Comparison of ENCODE assay signal across 1 cellular context in genomic region chr11:577611-577894, GRCh38.
TF ChIP-seq lines count a peak whose summit lies in the region.

No MANE protein-coding gene starts in this region.

TF ChIP-seq in K562, 482 proteins besides CTCF, POLR2A, EP300 and RAD21:
- TF ChIP-seq HNRNPH1 (optimal IDR thresholded peaks at IDR 0.05; ENCODE audit: low read depth, low read length) (no peak), NBN (IDR thresholded peaks at IDR 0.05; ENCODE audit: low read depth) (no peak), NR2F6 (CRISPR knock-in tag; IDR thresholded peaks at IDR 0.05) (no peak)
- TF ChIP-seq, protein P1, sequence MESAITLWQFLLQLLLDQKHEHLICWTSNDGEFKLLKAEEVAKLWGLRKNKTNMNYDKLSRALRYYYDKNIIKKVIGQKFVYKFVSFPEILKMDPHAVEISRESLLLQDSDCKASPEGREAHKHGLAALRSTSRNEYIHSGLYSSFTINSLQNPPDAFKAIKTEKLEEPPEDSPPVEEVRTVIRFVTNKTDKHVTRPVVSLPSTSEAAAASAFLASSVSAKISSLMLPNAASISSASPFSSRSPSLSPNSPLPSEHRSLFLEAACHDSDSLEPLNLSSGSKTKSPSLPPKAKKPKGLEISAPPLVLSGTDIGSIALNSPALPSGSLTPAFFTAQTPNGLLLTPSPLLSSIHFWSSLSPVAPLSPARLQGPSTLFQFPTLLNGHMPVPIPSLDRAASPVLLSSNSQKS (CRISPR knock-in tag; IDR thresholded peaks at IDR 0.05) = no peak
